Comparison of ENCODE assay signal across 7 cellular contexts in genomic region chr6:33710296-33711121, GRCh38. TPM values are rescaled to one million over a fixed set of nuclear protein-coding genes. Genes with fewer than 3 reads are reported as not detected.
DNase-seq lines count a peak whose midpoint lies in the region; ATAC-seq and TF ChIP-seq lines count a peak whose summit lies in the region.

No MANE protein-coding gene starts in this region.

- H3K27ac ChIP-seq in ectodermal cell (ENCODE audit: insufficient read depth, low read depth, low read length, poor library complexity, severe bottlenecking): no peak overlapping the region
- H3K27ac ChIP-seq in neutrophil: no peak overlapping the region

- DNase-seq in NCI-H774 (lab: John Stamatoyannopoulos, UW) (peak; percentile 34), GM20000 (ENCODE audit: low spot score) (no peak), NCI-H2171 treated with DMSO at 0.1 percent for 48 hours (lab: John Stamatoyannopoulos, UW) (no peak)

- H3K4me3 ChIP-seq in ectodermal cell (ENCODE audit: insufficient read depth, low read depth, low read length): peak overlapping the region; percentile 92
- peak overlapping the region; percentile 95 to 99 for H3K4me3 ChIP-seq in neutrophil (ENCODE audit: low read depth in 1 of 2, low read length in 1 of 2)

- ATAC-seq in GM19035 (IDR thresholded peaks at IDR 0.05; ENCODE audit: unreplicated experiment) (peak; percentile 8), GM21515 (IDR thresholded peaks at IDR 0.05; ENCODE audit: unreplicated experiment) (no peak)

- WGBS in ectodermal cell, 2 experiments: 87 to 91% methylated on average over 15 of the region's 15 CpGs

- H3K4me1 ChIP-seq in ectodermal cell (ENCODE audit: control insufficient read depth, insufficient read depth, low read length) (peaks cover 11% of the 10 kb centered on the region), neutrophil (ENCODE audit: control insufficient read depth in 1 of 2, insufficient read depth in 1 of 2, low read depth in 1 of 2, low read length in 1 of 2) (peaks cover 12 to 14% of the 10 kb centered on the region in 2 experiments)

- H3K27me3 ChIP-seq in ectodermal cell (ENCODE audit: control insufficient read depth, insufficient read depth, low read length, poor library complexity, severe bottlenecking): no peaks in the 10 kb centered on the region
- H3K27me3 ChIP-seq in neutrophil: no peaks in the 10 kb centered on the region

- H3K36me3 ChIP-seq in ectodermal cell (ENCODE audit: control insufficient read depth, insufficient read depth, low read length): peaks cover 16% of the 10 kb centered on the region
- no peaks in the 10 kb centered on the region for H3K36me3 ChIP-seq in neutrophil

- H3K9me3 ChIP-seq in ectodermal cell (ENCODE audit: control insufficient read depth, low read length) (no peaks in the 10 kb centered on the region), neutrophil (no peaks in the 10 kb centered on the region)

- TF ChIP-seq CTCF in neutrophil (IDR thresholded peaks at IDR 0.05): no peak
- no peak for TF ChIP-seq CTCF in GM20000 (IDR thresholded peaks at IDR 0.05; ENCODE audit: extremely low read depth, missing control alignments)

RNA-seq across cellular contexts. Expression of gene UQCC2, which starts 1.0 kb away (rescaled TPM):
- 152 TPM for polyA plus RNA-seq in ectodermal cell (2013, experiment 1 of 4)
- 151 TPM for polyA plus RNA-seq in ectodermal cell (2013, experiment 2 of 4)
- polyA plus RNA-seq in ectodermal cell (2013, experiment 3 of 4): 156 TPM
- polyA plus RNA-seq in ectodermal cell (2013, experiment 4 of 4): 162 TPM

RNA-seq across cellular contexts. Expression of gene IP6K3, which starts 36.2 kb away (rescaled TPM):
- polyA plus RNA-seq in ectodermal cell (2013, experiment 1 of 4): 5.7 TPM
- polyA plus RNA-seq in ectodermal cell (2013, experiment 2 of 4): 6.9 TPM
- polyA plus RNA-seq in ectodermal cell (2013, experiment 3 of 4): 5.5 TPM
- polyA plus RNA-seq in ectodermal cell (2013, experiment 4 of 4): 4.9 TPM
